Comparison of ENCODE assay signal across 8 cellular contexts in the genomic region with DNA sequence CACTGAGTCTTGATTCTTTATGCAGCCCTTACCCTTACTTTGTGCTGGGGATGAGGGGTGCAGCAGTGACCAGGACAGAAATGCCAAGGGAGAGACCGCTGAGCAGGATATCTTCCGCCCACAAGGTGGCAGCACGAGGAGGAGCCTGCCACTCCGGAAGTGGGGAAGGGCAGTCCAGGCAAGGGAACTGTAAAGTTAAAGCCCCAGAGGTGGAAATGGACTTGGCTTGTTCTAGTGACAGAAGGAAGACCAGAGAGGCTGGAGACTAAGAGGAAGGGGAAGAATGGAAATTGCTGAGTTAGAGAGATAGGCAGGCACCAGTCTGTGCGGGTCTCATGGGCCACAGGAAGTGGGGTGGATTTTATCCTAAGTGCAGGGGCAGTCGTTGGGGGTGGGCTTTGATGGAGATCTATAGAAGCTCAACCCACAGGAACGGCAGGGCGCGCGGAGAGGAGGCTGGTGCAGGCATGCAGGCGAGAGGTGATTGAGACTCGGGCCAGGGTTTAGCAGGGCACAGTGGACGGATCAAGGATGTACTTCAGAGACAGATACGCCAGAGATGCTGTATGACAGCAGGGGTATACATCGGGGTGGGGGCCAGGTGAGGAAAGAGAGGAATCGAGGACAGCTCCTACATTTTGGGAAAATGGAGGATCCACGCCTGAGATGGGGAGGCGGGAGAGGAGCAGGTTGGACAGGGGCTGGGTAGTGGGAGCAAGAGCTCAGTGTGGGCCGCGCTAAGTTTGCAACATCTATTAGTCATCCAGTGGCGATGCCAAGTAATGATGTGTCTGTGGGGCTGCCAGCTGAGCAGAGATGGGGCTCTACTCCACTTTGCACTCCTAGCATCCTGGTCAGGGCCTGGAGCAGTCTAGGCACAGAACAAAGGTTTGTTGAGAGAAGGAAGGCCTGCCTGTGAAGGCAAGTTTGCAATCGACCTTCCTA. TPM values are rescaled to one million over a fixed set of nuclear protein-coding genes. Genes with fewer than 3 reads are reported as not detected.
A peak's percentile ranks its signal among the peaks of the same experiment; 100 is the strongest.
DNase-seq lines count a peak whose midpoint lies in the region; ATAC-seq and TF ChIP-seq lines count a peak whose summit lies in the region.

No MANE protein-coding gene starts in this region.

- peaks cover 18% of the 10 kb centered on the region for H3F3A ChIP-seq in SK-N-SH (replicated peaks; ENCODE audit: insufficient read depth)

- intact Hi-C loops in head of caudate nucleus (cut with DNase I) = loop anchor here (10.0 kb wide), 1 partner anchor 112 kb away; the partner anchor contains the start of gene CLCF1

- CTCF ChIA-PET in SK-N-SH (lab: Yijun Ruan, JAX) = interaction anchor here (0.6 to 10.0 kb wide), 47 partner anchors 9 to 718 kb away, joined by 3 to 274 read pairs (median 5); partner anchors contain the start of genes ANKRD13D, CLCF1, POLD4 and RAD9A

- H4K20me1 ChIP-seq in SK-N-SH (ENCODE audit: insufficient read depth) = no peaks in the 10 kb centered on the region; the same call in 1 of the 2 replicates

- no peaks in the 10 kb centered on the region for H3K9me2 ChIP-seq in SK-N-SH

- DNase-seq in NCI-H1436 (lab: John Stamatoyannopoulos, UW) = peak; percentile 65
- no peak for DNase-seq in NCI-H1436 treated with DMSO at 0.1 percent for 48 hours (lab: John Stamatoyannopoulos, UW)
- DNase-seq in NCI-H1048 (lab: John Stamatoyannopoulos, UW) = peak; percentile 11
- peak; percentile 92 for DNase-seq in SK-N-SH
- DNase-seq in activated naive CD8-positive, alpha-beta T cell treated with anti-CD3 and anti-CD28 coated beads, Interleukin-2, amount 10 ng/mL, durations not matched to agents 7 days and 5 days = peak; percentile 78
- peak; percentile 61 to 93 (median 82) for DNase-seq in head of caudate nucleus
- peak; percentile 87 for DNase-seq in pons (ENCODE audit: low spot score)

- H3K4me3 Mint-ChIP-seq in activated naive CD8-positive, alpha-beta T cell treated with anti-CD3 and anti-CD28 coated beads, Interleukin-2, amount 10 ng/mL, durations not matched to agents 7 days and 5 days = peak overlapping the region; percentile 65

- no peaks in the 10 kb centered on the region for H3K9me3 Mint-ChIP-seq in activated naive CD8-positive, alpha-beta T cell treated with anti-CD3 and anti-CD28 coated beads, Interleukin-2, amount 10 ng/mL, durations not matched to agents 7 days and 5 days

- peaks cover 15% of the 10 kb centered on the region for H3K79me2 ChIP-seq in SK-N-SH (ENCODE audit: insufficient read depth)

- H3K4me3 ChIP-seq in SK-N-SH (ENCODE audit: low read depth in 2 of 2, low read length in 1 of 2) = no peak overlapping the region

- peaks cover 0 to under 1% of the 10 kb centered on the region in 2 experiments for H3K36me3 ChIP-seq in SK-N-SH (replicated peaks in 1 of 2; ENCODE audit: control insufficient read depth in 1 of 2, insufficient read depth in 2 of 2, low read length in 1 of 2)

- no peak overlapping the region for H3K9ac ChIP-seq in SK-N-SH

- TF ChIP-seq RAD21 in SK-N-SH (IDR thresholded peaks at IDR 0.05; ENCODE audit: low read length) = peak; percentile 72

- ATAC-seq in activated naive CD8-positive, alpha-beta T cell treated with anti-CD3 and anti-CD28 coated beads, Interleukin-2, amount 10 ng/mL, durations not matched to agents 7 days and 5 days (ENCODE audit: low read depth) = peak; percentile 40
- no peak for ATAC-seq in GM21367 (IDR thresholded peaks at IDR 0.05; ENCODE audit: unreplicated experiment)

- no peaks in the 10 kb centered on the region for H3K27me3 Mint-ChIP-seq in activated naive CD8-positive, alpha-beta T cell treated with anti-CD3 and anti-CD28 coated beads, Interleukin-2, amount 10 ng/mL, durations not matched to agents 7 days and 5 days

- no peak for TF ChIP-seq EP300 in SK-N-SH (IDR thresholded peaks at IDR 0.05; ENCODE audit: borderline replicate concordance in 1 of 2, low read depth in 1 of 2, low read length in 1 of 2)

- WGBS in SK-N-SH (ENCODE audit: low lambda C conversion rate) = 54% methylated on average over 21 of the region's 22 CpGs

- peaks cover 9 to 30% of the 10 kb centered on the region in 2 experiments; a peak in 2 of 4 replicates for H3K4me1 ChIP-seq in SK-N-SH (ENCODE audit: control insufficient read depth in 1 of 2, insufficient read depth in 2 of 2, low read depth in 1 of 2, low read length in 1 of 2)

- peak; percentile 88 for TF ChIP-seq CTCF in SK-N-SH (IDR thresholded peaks at IDR 0.05)

- H3K9me3 ChIP-seq in SK-N-SH = no peaks in the 10 kb centered on the region

- POLR2A ChIA-PET in SK-N-SH (lab: Yijun Ruan, JAX) = interaction anchor here (3.2 kb wide), 1 partner anchor 55 kb away, joined by 19 read pairs; no protein-coding TSS in a partner anchor
- POLR2A ChIA-PET in activated naive CD8-positive, alpha-beta T cell treated with anti-CD3 and anti-CD28 coated beads, Interleukin-2, amount 10 ng/mL, durations not matched to agents 7 days and 5 days (lab: Charles Lee) = interaction anchor here (0.5 to 4.5 kb wide), 12 partner anchors 8 to 181 kb away, joined by 3 to 29 read pairs (median 6); partner anchors contain the start of genes ANKRD13D, POLD4, RAD9A and SSH3

- H3K4me1 Mint-ChIP-seq in activated naive CD8-positive, alpha-beta T cell treated with anti-CD3 and anti-CD28 coated beads, Interleukin-2, amount 10 ng/mL, durations not matched to agents 7 days and 5 days = peaks cover 48% of the 10 kb centered on the region

- peak overlapping the region; percentile 81 for H2AFZ ChIP-seq in SK-N-SH (ENCODE audit: low read depth)

- peak overlapping the region; percentile 66 for H3K4me2 ChIP-seq in SK-N-SH

- peak overlapping the region; percentile 58 to 68; a peak in 3 of 4 replicates for H3K27ac ChIP-seq in SK-N-SH (ENCODE audit: low read depth in 2 of 2, low read length in 1 of 2)

- H3K36me3 Mint-ChIP-seq in activated naive CD8-positive, alpha-beta T cell treated with anti-CD3 and anti-CD28 coated beads, Interleukin-2, amount 10 ng/mL, durations not matched to agents 7 days and 5 days = peaks cover 12% of the 10 kb centered on the region

- peak overlapping the region; percentile 80 for H3K27ac Mint-ChIP-seq in activated naive CD8-positive, alpha-beta T cell treated with anti-CD3 and anti-CD28 coated beads, Interleukin-2, amount 10 ng/mL, durations not matched to agents 7 days and 5 days

- H3K27me3 ChIP-seq in SK-N-SH (ENCODE audit: insufficient read depth) = no peaks in the 10 kb centered on the region

TF ChIP-seq in SK-N-SH, 30 proteins besides CTCF, POLR2A, EP300 and RAD21 (continues in another document):
- TF ChIP-seq NFIC (IDR thresholded peaks at IDR 0.05; ENCODE audit: borderline replicate concordance) (peak; percentile 77), MEF2A (IDR thresholded peaks at IDR 0.05; ENCODE audit: borderline replicate concordance, low read depth) (no peak), MXI1 (IDR thresholded peaks at IDR 0.05; ENCODE audit: low read depth, low read length) (peak; percentile 46; the same call in 1 of the 2 replicates), GABPA (IDR thresholded peaks at IDR 0.05; ENCODE audit: low read depth) (peak; percentile 52), RFX5 (IDR thresholded peaks at IDR 0.05; ENCODE audit: low read length) (no peak), POLR2AphosphoS5 (IDR thresholded peaks at IDR 0.05; ENCODE audit: low read depth, low read length) (no peak), PBX3 (IDR thresholded peaks at IDR 0.05) (no peak)
- TF ChIP-seq, protein P1, sequence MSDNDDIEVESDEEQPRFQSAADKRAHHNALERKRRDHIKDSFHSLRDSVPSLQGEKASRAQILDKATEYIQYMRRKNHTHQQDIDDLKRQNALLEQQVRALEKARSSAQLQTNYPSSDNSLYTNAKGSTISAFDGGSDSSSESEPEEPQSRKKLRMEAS (IDR thresholded peaks at IDR 0.05; ENCODE audit: low read depth) = peak; percentile 68; the same call in 1 of the 2 replicates
- TF ChIP-seq, protein P2, sequence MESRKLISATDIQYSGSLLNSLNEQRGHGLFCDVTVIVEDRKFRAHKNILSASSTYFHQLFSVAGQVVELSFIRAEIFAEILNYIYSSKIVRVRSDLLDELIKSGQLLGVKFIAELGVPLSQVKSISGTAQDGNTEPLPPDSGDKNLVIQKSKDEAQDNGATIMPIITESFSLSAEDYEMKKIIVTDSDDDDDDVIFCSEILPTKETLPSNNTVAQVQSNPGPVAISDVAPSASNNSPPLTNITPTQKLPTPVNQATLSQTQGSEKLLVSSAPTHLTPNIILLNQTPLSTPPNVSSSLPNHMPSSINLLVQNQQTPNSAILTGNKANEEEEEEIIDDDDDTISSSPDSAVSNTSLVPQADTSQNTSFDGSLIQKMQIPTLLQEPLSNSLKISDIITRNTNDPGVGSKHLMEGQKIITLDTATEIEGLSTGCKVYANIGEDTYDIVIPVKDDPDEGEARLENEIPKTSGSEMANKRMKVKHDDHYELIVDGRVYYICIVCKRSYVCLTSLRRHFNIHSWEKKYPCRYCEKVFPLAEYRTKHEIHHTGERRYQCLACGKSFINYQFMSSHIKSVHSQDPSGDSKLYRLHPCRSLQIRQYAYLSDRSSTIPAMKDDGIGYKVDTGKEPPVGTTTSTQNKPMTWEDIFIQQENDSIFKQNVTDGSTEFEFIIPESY (IDR thresholded peaks at IDR 0.05; ENCODE audit: borderline replicate concordance, low read depth) = no peak

RNA-seq across cellular contexts. Expression of gene GRK2, which starts 3.3 kb away (rescaled TPM):
- polyA plus RNA-seq in SK-N-SH (2012; rRNA removed) = 44.6 and 48.5 TPM in 2 replicates
- polyA plus RNA-seq in SK-N-SH (2012; cell fraction: cytosol; rRNA removed) = 19.5 and 33.5 TPM in 2 replicates
- polyA plus RNA-seq in SK-N-SH (2012; cell fraction: nucleus; rRNA removed) = 106 and 118 TPM in 2 replicates
- total RNA-seq in activated naive CD8-positive, alpha-beta T cell treated with anti-CD3 and anti-CD28 coated beads, Interleukin-2, amount 10 ng/mL, durations not matched to agents 7 days and 5 days = 100 to 1,000 TPM; 325 to 341 TPM

RNA-seq across cellular contexts. Expression of gene ANKRD13D, which starts 26.1 kb away (rescaled TPM):
- polyA plus RNA-seq in SK-N-SH (2012; rRNA removed) = 50.2 and 51.4 TPM in 2 replicates
- polyA plus RNA-seq in SK-N-SH (2012; cell fraction: cytosol; rRNA removed) = 17.8 and 26.1 TPM in 2 replicates
- 163 and 206 TPM in 2 replicates for polyA plus RNA-seq in SK-N-SH (2012; cell fraction: nucleus; rRNA removed)
- total RNA-seq in activated naive CD8-positive, alpha-beta T cell treated with anti-CD3 and anti-CD28 coated beads, Interleukin-2, amount 10 ng/mL, durations not matched to agents 7 days and 5 days = 100 to 1,000 TPM; 185 to 207 TPM

RNA-seq across cellular contexts. Expression of gene SSH3, which starts 40.3 kb away (rescaled TPM):
- polyA plus RNA-seq in SK-N-SH (2012; rRNA removed) = 13.5 and 17.1 TPM in 2 replicates
- 4.0 and 7.0 TPM in 2 replicates for polyA plus RNA-seq in SK-N-SH (2012; cell fraction: cytosol; rRNA removed)
- 73.4 and 77.8 TPM in 2 replicates for polyA plus RNA-seq in SK-N-SH (2012; cell fraction: nucleus; rRNA removed)
- 10 to 100 TPM; 24.6 to 27.0 TPM for total RNA-seq in activated naive CD8-positive, alpha-beta T cell treated with anti-CD3 and anti-CD28 coated beads, Interleukin-2, amount 10 ng/mL, durations not matched to agents 7 days and 5 days
